ENCODE assay signal across 29 cellular contexts in the genomic region with DNA sequence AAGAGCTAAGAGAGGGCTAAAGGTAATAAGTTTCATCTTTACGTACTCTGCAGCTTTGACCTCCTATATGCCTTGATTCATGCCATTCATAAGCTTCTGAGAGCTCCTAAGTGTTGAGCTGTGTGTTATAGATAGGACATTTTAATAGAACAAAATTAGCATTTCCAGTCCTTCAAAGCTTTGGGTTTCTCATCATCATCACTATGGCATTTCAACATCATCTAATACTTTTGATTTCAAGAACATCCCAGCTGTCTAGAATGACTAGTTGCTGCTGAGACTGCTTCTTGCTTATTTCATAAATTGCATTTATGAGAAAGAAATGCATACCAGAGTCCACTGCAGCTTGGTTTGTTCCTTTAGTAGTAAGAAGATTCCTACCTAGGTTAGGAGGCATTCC.
"Had no signal": no experiment of that assay in that cellular context is flagged by ENCODE, and none has a peak within 500 bp of the region (broad histone marks: within the 10 kb centered on the region; RNA-seq: fewer than 3 reads in every experiment).

No MANE protein-coding gene starts in this region.

- H3K36me3 ChIP-seq: MG63, Peyer's patch, SJSA1 had no signal

- H3K9ac ChIP-seq: SK-N-SH had no signal

- H3K27ac ChIP-seq: Peyer's patch, SJSA1 had no signal

- H3K4me3 ChIP-seq: MG63, Peyer's patch, SJSA1 had no signal

- DNase-seq: activated CD4-positive, alpha-beta T cell treated with anti-CD3 and anti-CD28 coated beads for 36 hours; activated CD4-positive, alpha-beta T cell treated with anti-CD3 and anti-CD28 coated beads, Interleukin-2, amount 10 ng/mL, durations not matched to agents 7 days and 5 days; activated CD4-positive, alpha-beta T cell treated with anti-CD3 and anti-CD28 coated beads, Interleukin-2, amount 50 U/mL, for 48 hours; activated CD8-positive, alpha-beta T cell treated with anti-CD3 and anti-CD28 coated beads, Interleukin-2, amount 10 ng/mL, durations not matched to agents 7 days and 5 days; activated gamma-delta T cell; activated naive CD4-positive, alpha-beta T cell treated with Interleukin-2 at 50 U/mL for 16 hours; activated naive CD8-positive, alpha-beta T cell treated with anti-CD3 and anti-CD28 coated beads, Interleukin-2, amount 10 ng/mL, durations not matched to agents 7 days and 5 days; activated T-cell treated with anti-CD3 and anti-CD28 coated beads, Interleukin-2, amount 50 U/mL, for 24 hours; central memory CD4-positive, alpha-beta T cell; Karpas-422; KBM-7; MG63; NCI-H1048; NCI-H1105 treated with DMSO at 0.1 percent for 48 hours; NCI-H1436 treated with DMSO at 0.1 percent for 48 hours; NCI-H1694 treated with DMSO at 0.1 percent for 48 hours; NCI-H2029; NCI-H345; NCI-H524 treated with DMSO at 0.1 percent for 48 hours; NCI-H748 treated with DMSO at 0.1 percent for 48 hours; NK-92 treated with Interleukin-12 subunit alpha and Interleukin-12 subunit beta, amount 100 ng/mL, for 24 hours; PC-3; Peyer's patch; RPMI8226; SHP77 treated with DMSO at 0.1 percent for 48 hours; SK-N-SH had no signal

- H3K9me3 ChIP-seq: MG63, Peyer's patch, SK-N-SH had no signal

- H3K27me3 ChIP-seq: MG63, Peyer's patch, SJSA1 had no signal

- H3K4me1 ChIP-seq: Peyer's patch, SJSA1 had no signal

- ATAC-seq: activated CD4-positive, alpha-beta T cell treated with anti-CD3 and anti-CD28 coated beads for 36 hours; activated CD4-positive, CD25-positive, alpha-beta regulatory T cell treated with anti-CD3 and anti-CD28 coated beads, Interleukin-2, amount 50 U/mL, for 24 hours; activated CD8-positive, alpha-beta T cell treated with anti-CD3 and anti-CD28 coated beads, Interleukin-2, amount 10 ng/mL, durations not matched to agents 7 days and 5 days; PC-3; WTC11 had no signal

- H3K4me2 ChIP-seq: SK-N-SH had no signal
